ENCODE assay signal across 12 cellular contexts in the genomic region with DNA sequence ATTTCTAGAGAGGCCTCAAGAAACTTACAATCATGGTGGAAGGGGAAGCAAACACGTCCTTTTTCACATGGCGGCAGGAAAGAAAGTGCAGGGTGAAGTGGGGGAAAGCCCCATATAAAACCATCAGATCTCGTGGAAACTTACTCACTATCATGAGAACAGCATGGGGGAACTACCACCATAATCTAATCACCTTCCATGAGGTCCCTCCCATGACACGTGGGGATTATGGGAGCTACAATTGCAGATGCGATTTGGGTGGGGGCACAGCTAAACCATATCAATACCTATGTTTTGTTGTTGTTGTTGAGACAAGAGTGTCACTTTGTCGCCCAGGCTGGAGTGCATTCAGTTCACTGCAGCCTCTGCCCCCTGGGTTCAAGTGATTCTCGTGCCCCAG. TPM values are rescaled to one million over a fixed set of nuclear protein-coding genes. Genes with fewer than 3 reads are reported as not detected.
A peak's percentile ranks its signal among the peaks of the same experiment; 100 is the strongest.
DNase-seq lines count a peak whose midpoint lies in the region; ATAC-seq, FAIRE-seq and TF ChIP-seq lines count a peak whose summit lies in the region.
"Had no signal": no experiment of that assay in that cellular context is flagged by ENCODE, and none has a peak within 500 bp of the region (broad histone marks: within the 10 kb centered on the region; RNA-seq: fewer than 3 reads in every experiment).

No MANE protein-coding gene starts in this region.

- H3K4me3 ChIP-seq in OCI-LY3 (ENCODE audit: low read length) (peak overlapping the region; percentile 25; the same call in 1 of the 2 replicates), GM12878 (no peak overlapping the region), thyroid gland (replicated peaks in 1 of 3) (no peak overlapping the region)

- no peak for TF ChIP-seq CTCF in OCI-LY3 (IDR thresholded peaks at IDR 0.05; ENCODE audit: low read depth, low read length)
- TF ChIP-seq CTCF in GM12878 (IDR thresholded peaks at IDR 0.05 in 2 of 3, conservative IDR thresholded peaks at IDR 0.05 in 1 of 3; ENCODE audit: control insufficient read depth in 2 of 3, extremely low read depth in 1 of 3, insufficient read depth in 1 of 3, low read depth in 3 of 3, low read length in 3 of 3), result no peak
- TF ChIP-seq CTCF in thyroid gland (IDR thresholded peaks at IDR 0.05), result no peak

- in situ Hi-C loops in GM12878 (cut with MboI), result no loop called here

- H3K27me3 ChIP-seq in OCI-LY3 (ENCODE audit: low read depth, low read length) (no peaks in the 10 kb centered on the region), GM12878 (replicated peaks in 1 of 2; ENCODE audit: control insufficient read depth in 2 of 2, insufficient read depth in 2 of 2, low read length in 1 of 2) (no peaks in the 10 kb centered on the region), thyroid gland (no peaks in the 10 kb centered on the region)

- H2AFZ ChIP-seq in OCI-LY3 (ENCODE audit: low read depth, low read length) (no peak overlapping the region), GM12878 (ENCODE audit: control insufficient read depth, low read depth, low read length) (no peak overlapping the region; the same call in 1 of the 2 replicates)
- H2AFZ ChIP-seq: parathyroid adenoma had no signal

- DNase-seq in activated CD4-positive, alpha-beta T cell treated with anti-CD3 and anti-CD28 coated beads, Interleukin-2, amount 50 U/mL, for 4 hours, result peak; percentile 9 to 11
- DNase-seq in GM12878 (ENCODE audit: low read depth, low spot score), result no peak
- peak; percentile 27 to 45 for DNase-seq in stimulated activated CD8-positive, alpha-beta memory T cell treated with anti-CD3 and anti-CD28 coated beads, Interleukin-15, amount 100 ng/mL, for 48 hours (ENCODE audit: low read depth in 2 of 2)
- DNase-seq in GM19239 (ENCODE audit: insufficient read length, low spot score), result no peak
- DNase-seq in thyroid gland, result no peak
- DNase-seq: activated gamma-delta T cell treated with Interleukin-2 at 50 U/mL for 16 hours, COR-L47, kidney, NCI-H526 treated with DMSO at 0.1 percent for 48 hours had no signal

- H3K9me3 ChIP-seq in OCI-LY3 (ENCODE audit: insufficient read depth, low read length), result peaks cover 13% of the 10 kb centered on the region
- H3K9me3 ChIP-seq in GM12878 (replicated peaks; ENCODE audit: control insufficient read depth, insufficient read depth, low read length), result peaks cover 4% of the 10 kb centered on the region; the same call in 2 of the 3 replicates
- no peaks in the 10 kb centered on the region for H3K9me3 ChIP-seq in thyroid gland

- intact Hi-C loops in GM12878 (cut with micrococcal nuclease; ENCODE audit: unreplicated experiment) (no loop called here), thyroid gland (cut with DNase I) (no loop called here)

- no TSS peak for BruUV-seq in GM12878 (replicated peaks; lab: Mats Ljungman, UMichigan)

- H3K4me1 ChIP-seq in OCI-LY3 (ENCODE audit: low read length) (peaks cover 28% of the 10 kb centered on the region), GM12878 (ENCODE audit: control insufficient read depth, insufficient read depth, low read length) (no peaks in the 10 kb centered on the region), thyroid gland (peaks cover 0 to 6% of the 10 kb centered on the region in 2 donors)
- H3K4me1 ChIP-seq: parathyroid adenoma had no signal

- POLR2A ChIA-PET in GM12878 (lab: Charles Lee), result interaction anchor here (0.6 to 4.3 kb wide), 2 partner anchors 10 to 125 kb away, joined by 5 to 19 read pairs; no protein-coding TSS in a partner anchor

- TF ChIP-seq POLR2A in GM12878 (IDR thresholded peaks at IDR 0.05; ENCODE audit: low read depth, low read length) (no peak), thyroid gland (IDR thresholded peaks at IDR 0.05) (no peak)

- SMC1A ChIA-PET in GM12878 (lab: Charles Lee; ENCODE audit: uncharacterized antibody, unreplicated experiment), result interaction anchor here (1.6 kb wide), 1 partner anchor 9 kb away, joined by 5 read pairs; no protein-coding TSS in a partner anchor

- FAIRE-seq in GM12878 (lab: Jason Lieb, UNC), result peak; percentile 27
- no peak for FAIRE-seq in GM19239 (lab: Jason Lieb, UNC)
- FAIRE-seq: kidney had no signal

- H3K79me2 ChIP-seq in OCI-LY3 (ENCODE audit: low read length) (peaks cover 42% of the 10 kb centered on the region), GM12878 (ENCODE audit: control insufficient read depth, insufficient read depth, low read length) (peaks cover 12% of the 10 kb centered on the region)

- H3K9ac ChIP-seq in OCI-LY3 (ENCODE audit: low read length), result no peak overlapping the region
- H3K9ac ChIP-seq in GM12878 (ENCODE audit: control insufficient read depth, insufficient read depth, low read length), result no peak overlapping the region
- H3K9ac ChIP-seq: parathyroid adenoma had no signal

- whole genome bisulfite sequencing in GM12878 (ENCODE audit: insufficient coverage, insufficient replicate concordance, low lambda C conversion rate, missing lambda C conversion rate), result 59% methylated on average over 7 of the region's 7 CpGs
- 90 to 92% methylated on average over 7 of the region's 7 CpGs for WGBS in thyroid gland, 2 donors

- CTCF ChIA-PET in GM12878 (lab: Yijun Ruan, JAX), result interaction anchor here (1.1 kb wide), 1 partner anchor 108 kb away, joined by 3 read pairs; no protein-coding TSS in a partner anchor

- H3K36me3 ChIP-seq in OCI-LY3 (replicated peaks; ENCODE audit: low read depth, low read length) (peaks cover 58% of the 10 kb centered on the region), GM12878 (ENCODE audit: control insufficient read depth in 2 of 2, insufficient read depth in 2 of 2, low read length in 1 of 2) (peaks cover 3 to 16% of the 10 kb centered on the region in 2 experiments), thyroid gland (no peaks in the 10 kb centered on the region)

- TF ChIP-seq RAD21 in GM12878 (IDR thresholded peaks at IDR 0.05; ENCODE audit: insufficient read depth, low read depth, low read length), result no peak

- RAD21 ChIA-PET in GM12878 (lab: Charles Lee; ENCODE audit: unreplicated experiment), result interaction anchor here (1.0 to 1.2 kb wide), 2 partner anchors 11 to 29 kb away, joined by 3 read pairs; no protein-coding TSS in a partner anchor

- ATAC-seq in GM12878, result peak; percentile 25; the same call in 2 of the 3 replicates
- ATAC-seq in HG02938 (IDR thresholded peaks at IDR 0.05; ENCODE audit: unreplicated experiment), result no peak

- H3K27ac ChIP-seq in OCI-LY3 (ENCODE audit: low read length), result peak overlapping the region; percentile 85
- H3K27ac ChIP-seq in GM12878 (ENCODE audit: control insufficient read depth, insufficient read depth), result peak overlapping the region; percentile 37; the same call in 1 of the 2 replicates
- H3K27ac ChIP-seq in thyroid gland, result no peak overlapping the region
- H3K27ac ChIP-seq: parathyroid adenoma had no signal

- no peak for TF ChIP-seq EP300 in GM12878 (IDR thresholded peaks at IDR 0.05; ENCODE audit: borderline replicate concordance in 1 of 2, control insufficient read depth in 1 of 2, low read depth in 2 of 2, low read length in 2 of 2)

- H3K4me2 ChIP-seq in OCI-LY3 (ENCODE audit: low read length) (peak overlapping the region; percentile 40), GM12878 (ENCODE audit: control insufficient read depth, insufficient read depth) (no peak overlapping the region)

- H4K20me1 ChIP-seq in OCI-LY3 (ENCODE audit: insufficient read depth, low read length) (no peaks in the 10 kb centered on the region), GM12878 (ENCODE audit: control insufficient read depth, insufficient read depth) (no peaks in the 10 kb centered on the region)

TF ChIP-seq in GM12878, 131 proteins besides CTCF, POLR2A, EP300 and RAD21:
- TF ChIP-seq SMARCA5 (IDR thresholded peaks at IDR 0.05) (no peak), BRCA1 (IDR thresholded peaks at IDR 0.05; ENCODE audit: low read depth, low read length) (no peak), YBX1 (IDR thresholded peaks at IDR 0.05) (no peak), JUND (IDR thresholded peaks at IDR 0.05; ENCODE audit: low read depth, low read length) (no peak)

RNA-seq across cellular contexts. Expression of gene SFI1, which starts 29.9 kb away (rescaled TPM):
- 390 and 402 TPM in 2 replicates for total RNA-seq in GM12878 (2013; cell fraction: nucleolus; rRNA removed)
- total RNA-seq in GM12878 (2014; rRNA removed) (39.5 and 42.4 TPM in 2 replicates), GM12878 (2014; rRNA removed; fragmentation: Illumina TruSeq; extraction: Trizol) (20.9 and 22.3 TPM in 2 replicates), GM12878 (2021) (44.7 and 70.1 TPM in 2 replicates), thyroid gland (10 to 100 TPM; 31.1 to 57.6 (median 43.1) TPM)
- polyA plus RNA-seq in GM12878 (2011; ENCODE audit: low read depth), result 36.0 TPM
- polyA plus RNA-seq in GM12878 (2011; rRNA removed) (50.4 and 53.7 TPM in 2 replicates), GM12878 (2014; fragmentation: Illumina TruSeq; extraction: Trizol) (12.9 and 23.9 TPM in 2 replicates), GM12878 (2014; fragmentation: Nextera tagmentation; extraction: Ambion mirVana) (1 to 10 TPM; 6.3 to 6.6 TPM), GM12878 (2014; rRNA removed) (54.1 and 66.3 TPM in 2 replicates), GM12878 (2016; fragmentation: Nextera tagmentation; extraction: Ambion mirVana) (10 to 100 TPM; 30.4 to 30.5 TPM)
- 40.4 and 45.7 TPM in 2 replicates for polyA plus RNA-seq in GM12878 (2011; cell fraction: cytosol; rRNA removed)
- polyA plus RNA-seq in GM12878 (2011; cell fraction: nucleus; rRNA removed), result 300 and 325 TPM in 2 replicates
- 74.6 and 75.2 TPM in 2 replicates for polyA plus RNA-seq in GM12878 (2012)
- polyA minus RNA-seq in GM12878 (2011; rRNA and poly(A)+ RNA removed), result 77.6 and 90.2 TPM in 2 replicates
- polyA minus RNA-seq in GM12878 (2011; cell fraction: cytosol; rRNA and poly(A)+ RNA removed), result 16.8 and 20.7 TPM in 2 replicates
- 85.6 and 115 TPM in 2 replicates for polyA minus RNA-seq in GM12878 (2011; cell fraction: nucleus; rRNA and poly(A)+ RNA removed)

RNA-seq across cellular contexts. Expression of gene EIF4ENIF1, which starts 36.6 kb away (rescaled TPM):
- 48.6 and 60.5 TPM in 2 replicates for total RNA-seq in GM12878 (2013; cell fraction: nucleolus; rRNA removed)
- total RNA-seq in GM12878 (2014; rRNA removed) (16.6 and 22.1 TPM in 2 replicates), GM12878 (2014; rRNA removed; fragmentation: Illumina TruSeq; extraction: Trizol) (23.2 and 24.9 TPM in 2 replicates), GM12878 (2021) (36.5 and 37.7 TPM in 2 replicates), thyroid gland (10 to 100 TPM; 15.7 to 21.2 (median 19.2) TPM)
- polyA plus RNA-seq in GM12878 (2011; ENCODE audit: low read depth), result 13.3 TPM
- polyA plus RNA-seq in GM12878 (2011; rRNA removed) (32.7 and 39.6 TPM in 2 replicates), GM12878 (2014; fragmentation: Illumina TruSeq; extraction: Trizol) (43.7 and 77.9 TPM in 2 replicates), GM12878 (2014; fragmentation: Nextera tagmentation; extraction: Ambion mirVana) (1 to 10 TPM; 4.4 to 7.4 TPM), GM12878 (2014; rRNA removed) (21.8 and 30.6 TPM in 2 replicates), GM12878 (2016; fragmentation: Nextera tagmentation; extraction: Ambion mirVana) (10 to 100 TPM; 19.3 to 25.6 TPM)
- polyA plus RNA-seq in GM12878 (2011; cell fraction: cytosol; rRNA removed), result 28.7 and 56.7 TPM in 2 replicates
- polyA plus RNA-seq in GM12878 (2011; cell fraction: nucleus; rRNA removed), result 57.7 and 75.9 TPM in 2 replicates
- 22.8 and 23.5 TPM in 2 replicates for polyA plus RNA-seq in GM12878 (2012)
- 48.3 and 57.3 TPM in 2 replicates for polyA minus RNA-seq in GM12878 (2011; rRNA and poly(A)+ RNA removed)
- polyA minus RNA-seq in GM12878 (2011; cell fraction: cytosol; rRNA and poly(A)+ RNA removed), result 16.5 and 17.2 TPM in 2 replicates
- polyA minus RNA-seq in GM12878 (2011; cell fraction: nucleus; rRNA and poly(A)+ RNA removed), result 24.3 and 43.1 TPM in 2 replicates

Comparison
In these comparisons a context has a peak if more than half of its experiments do, and no peak if none do; other contexts are left out.
1. H3K27ac ChIP-seq: peak in OCI-LY3 (single experiment) and GM12878 (single experiment); none in thyroid gland (0 of 3).
2. DNase-seq: peak in activated CD4-positive, alpha-beta T cell treated with anti-CD3 and anti-CD28 coated beads, Interleukin-2, amount 50 U/mL, for 4 hours (2 of 2) and stimulated activated CD8-positive, alpha-beta memory T cell treated with anti-CD3 and anti-CD28 coated beads, Interleukin-15, amount 100 ng/mL, for 48 hours (2 of 2); none in GM12878 (single experiment), GM19239 (single experiment) and thyroid gland (0 of 2).